Comparison of ENCODE assay signal across 17 cellular contexts in genomic region chr4:78291277-78291676, GRCh38.
"Had no signal": no experiment of that assay in that cellular context is flagged by ENCODE, and none has a peak within 500 bp of the region (broad histone marks: within the 10 kb centered on the region; RNA-seq: fewer than 3 reads in every experiment).

No MANE protein-coding gene starts in this region.

- H3K27me3 ChIP-seq: heart left ventricle, pancreas, tibial artery, upper lobe of left lung, uterus had no signal

- H3K36me3 Mint-ChIP-seq: natural killer cell; stimulated activated effector memory CD8-positive, alpha-beta T cell treated with anti-CD3 and anti-CD28 coated beads, Interleukin-12 subunit alpha, Interleukin-12 subunit beta, amount 100 ng/mL, for 72 hours had no signal

- H3K4me3 Mint-ChIP-seq: natural killer cell; stimulated activated effector memory CD8-positive, alpha-beta T cell treated with anti-CD3 and anti-CD28 coated beads, Interleukin-12 subunit alpha, Interleukin-12 subunit beta, amount 100 ng/mL, for 72 hours had no signal

- H3K4me3 ChIP-seq: heart left ventricle, pancreas, tibial artery, upper lobe of left lung, uterus had no signal

- H3K36me3 ChIP-seq: heart left ventricle, pancreas, tibial artery, upper lobe of left lung, uterus had no signal

- H3K4me1 Mint-ChIP-seq: natural killer cell; stimulated activated effector memory CD8-positive, alpha-beta T cell treated with anti-CD3 and anti-CD28 coated beads, Interleukin-12 subunit alpha, Interleukin-12 subunit beta, amount 100 ng/mL, for 72 hours had no signal

- ATAC-seq: heart left ventricle; natural killer cell; pancreas; right cardiac atrium; stimulated activated effector memory CD8-positive, alpha-beta T cell treated with anti-CD3 and anti-CD28 coated beads, Interleukin-12 subunit alpha, Interleukin-12 subunit beta, amount 100 ng/mL, for 72 hours; stimulated activated naive CD8-positive, alpha-beta T cell treated with anti-CD3 and anti-CD28 coated beads, Interleukin-15, Interleukin-2, amounts not matched to agents 100 U/mL and 50 U/mL, for 24 hours had no signal

- H3K27ac Mint-ChIP-seq: natural killer cell; stimulated activated effector memory CD8-positive, alpha-beta T cell treated with anti-CD3 and anti-CD28 coated beads, Interleukin-12 subunit alpha, Interleukin-12 subunit beta, amount 100 ng/mL, for 72 hours had no signal

- DNase-seq: effector memory CD4-positive, alpha-beta T cell; foreskin melanocyte; heart left ventricle; hippocampal formation; kidney glomerular epithelial cell; natural killer cell; occipital lobe; pancreas; right cardiac atrium; stimulated activated CD4-positive, alpha-beta T cell treated with anti-CD3 and anti-CD28 coated beads, Interleukin-4, amount 100 ng/mL, for 1 hour; stimulated activated CD8-positive, alpha-beta memory T cell treated with anti-CD3 and anti-CD28 coated beads, Interleukin-4, amount 100 ng/mL, for 48 hours; stimulated activated naive CD8-positive, alpha-beta T cell treated with anti-CD3 and anti-CD28 coated beads, Interleukin-15, Interleukin-2, amounts not matched to agents 100 U/mL and 50 U/mL, for 24 hours; tibial artery; upper lobe of left lung; uterus had no signal

- H3K9me3 ChIP-seq: heart left ventricle, pancreas, tibial artery, upper lobe of left lung, uterus had no signal

- H3K27ac ChIP-seq: heart left ventricle, pancreas, tibial artery, upper lobe of left lung, uterus had no signal

- H3K27me3 Mint-ChIP-seq: progenitor cell of endocrine pancreas had no signal

- H3K9me3 Mint-ChIP-seq: stimulated activated effector memory CD8-positive, alpha-beta T cell treated with anti-CD3 and anti-CD28 coated beads, Interleukin-12 subunit alpha, Interleukin-12 subunit beta, amount 100 ng/mL, for 72 hours had no signal

- H3K4me1 ChIP-seq: pancreas, uterus had no signal
